In genomic region chr10:5892007-5892406, GRCh38 we compare ENCODE assay signal across 12 cellular contexts. TPM values are rescaled to one million over a fixed set of nuclear protein-coding genes. Genes with fewer than 3 reads are reported as not detected.
DNase-seq lines count a peak whose midpoint lies in the region; ATAC-seq and TF ChIP-seq lines count a peak whose summit lies in the region.
"Had no signal": no experiment of that assay in that cellular context is flagged by ENCODE, and none has a peak within 500 bp of the region (broad histone marks: within the 10 kb centered on the region; RNA-seq: fewer than 3 reads in every experiment).

No MANE protein-coding gene starts in this region.

- H4K20me1 ChIP-seq in BLaER1 treated with 17β-estradiol and CSF1 and Interleukin-3, amounts not matched to agents 10 nM and 100 nM, result peaks cover 31 to 82% (median 59%) of the 10 kb centered on the region in 11 experiments; a peak in 19 of 22 replicates

- H3K9me3 ChIP-seq in BLaER1 treated with 17β-estradiol and CSF1 and Interleukin-3, amounts not matched to agents 10 nM and 100 nM (replicated peaks in 1 of 11), result peaks cover 0 to 1% (median 0%) of the 10 kb centered on the region in 11 experiments; a peak in 6 of 22 replicates

- H3K4me3 ChIP-seq in BLaER1 treated with 17β-estradiol and CSF1 and Interleukin-3, amounts not matched to agents 10 nM and 100 nM, result no peak overlapping the region
- H3K4me3 ChIP-seq in HFF-Myc (replicated peaks; ENCODE audit: low read depth, low read length) (peak overlapping the region; percentile 71; the same call in 1 of the 2 replicates), astrocyte of the spinal cord (ENCODE audit: low read depth, low read length) (no peak overlapping the region)

- ATAC-seq in natural killer cell (no peak), GM21529 (IDR thresholded peaks at IDR 0.05; ENCODE audit: unreplicated experiment) (no peak), HG03039 (IDR thresholded peaks at IDR 0.05; ENCODE audit: unreplicated experiment) (no peak), HG02610 (IDR thresholded peaks at IDR 0.05; ENCODE audit: unreplicated experiment) (no peak)

- peak overlapping the region; percentile 86 to 97 (median 94) for H3K4me2 ChIP-seq in BLaER1 treated with 17β-estradiol and CSF1 and Interleukin-3, amounts not matched to agents 10 nM and 100 nM

- in situ Hi-C loops in astrocyte of the spinal cord (cut with HindIII; ENCODE audit: low sequenced_read_pairs), result no loop called here

- peaks cover 37 to 58% (median 43%) of the 10 kb centered on the region in 11 experiments for H3K36me3 ChIP-seq in BLaER1 treated with 17β-estradiol and CSF1 and Interleukin-3, amounts not matched to agents 10 nM and 100 nM

- TF ChIP-seq CTCF in HFF-Myc (IDR thresholded peaks at IDR 0.05; ENCODE audit: low read depth, low read length, missing control alignments), result no peak
- TF ChIP-seq CTCF in astrocyte of the spinal cord (IDR thresholded peaks at IDR 0.05; ENCODE audit: low read depth, low read length), result no peak
- no peak for TF ChIP-seq CTCF in natural killer cell (IDR thresholded peaks at IDR 0.05)

- no peaks in the 10 kb centered on the region for H3K9me3 Mint-ChIP-seq in natural killer cell

- peak overlapping the region in 3 of 11 experiments; percentile 9 to 93 (median 91); a peak in 4 of 22 replicates for H3K9ac ChIP-seq in BLaER1 treated with 17β-estradiol and CSF1 and Interleukin-3, amounts not matched to agents 10 nM and 100 nM

- intact Hi-C loops in natural killer cell (cut with micrococcal nuclease), result no loop called here

- peaks cover 32 to 48% (median 42%) of the 10 kb centered on the region in 10 experiments for H3K4me1 ChIP-seq in BLaER1 treated with 17β-estradiol and CSF1 and Interleukin-3, amounts not matched to agents 10 nM and 100 nM

- H3K4me1 Mint-ChIP-seq in natural killer cell, result peaks cover 48 to 62% of the 10 kb centered on the region in 2 donors

- H3K4me3 Mint-ChIP-seq in natural killer cell, result peak overlapping the region; percentile 66

- no peak for DNase-seq in HFF-Myc (ENCODE audit: extremely low read depth, low read depth)
- DNase-seq in astrocyte of the spinal cord (ENCODE audit: low read depth, low spot score), result peak; percentile 6
- no peak for DNase-seq in natural killer cell
- no peak for DNase-seq in germinal center (ENCODE audit: low spot score)
- DNase-seq: activated CD4-positive, alpha-beta T cell treated with anti-CD3 and anti-CD28 coated beads for 4 hours; cerebellar nuclear complex; NCI-H146; PC-9 had no signal

- peak overlapping the region in 1 of 2 donors; percentile 28 for H3K27ac Mint-ChIP-seq in natural killer cell

- no peak overlapping the region for H3K27ac ChIP-seq in BLaER1 treated with 17β-estradiol and CSF1 and Interleukin-3, amounts not matched to agents 10 nM and 100 nM
- H3K27ac ChIP-seq: PC-9 had no signal

- no peaks in the 10 kb centered on the region for H3K27me3 ChIP-seq in BLaER1 treated with 17β-estradiol and CSF1 and Interleukin-3, amounts not matched to agents 10 nM and 100 nM

- H3K36me3 Mint-ChIP-seq in natural killer cell, result no peaks in the 10 kb centered on the region

- no peaks in the 10 kb centered on the region for H3K27me3 Mint-ChIP-seq in natural killer cell (ENCODE audit: low read depth in 2 of 2)

RNA-seq across cellular contexts. Expression of gene FBH1, which starts 2.0 kb away (rescaled TPM):
- 10 to 100 TPM; 49.3 to 64.9 (median 62.7) TPM for total RNA-seq in natural killer cell

RNA-seq across cellular contexts. Expression of gene ANKRD16, which starts 2.3 kb away (rescaled TPM):
- total RNA-seq in natural killer cell, result 1 to 10 TPM; 2.6 to 3.1 (median 3.0) TPM
